1 cellular context compared by ENCODE assay signal in the genomic region with DNA sequence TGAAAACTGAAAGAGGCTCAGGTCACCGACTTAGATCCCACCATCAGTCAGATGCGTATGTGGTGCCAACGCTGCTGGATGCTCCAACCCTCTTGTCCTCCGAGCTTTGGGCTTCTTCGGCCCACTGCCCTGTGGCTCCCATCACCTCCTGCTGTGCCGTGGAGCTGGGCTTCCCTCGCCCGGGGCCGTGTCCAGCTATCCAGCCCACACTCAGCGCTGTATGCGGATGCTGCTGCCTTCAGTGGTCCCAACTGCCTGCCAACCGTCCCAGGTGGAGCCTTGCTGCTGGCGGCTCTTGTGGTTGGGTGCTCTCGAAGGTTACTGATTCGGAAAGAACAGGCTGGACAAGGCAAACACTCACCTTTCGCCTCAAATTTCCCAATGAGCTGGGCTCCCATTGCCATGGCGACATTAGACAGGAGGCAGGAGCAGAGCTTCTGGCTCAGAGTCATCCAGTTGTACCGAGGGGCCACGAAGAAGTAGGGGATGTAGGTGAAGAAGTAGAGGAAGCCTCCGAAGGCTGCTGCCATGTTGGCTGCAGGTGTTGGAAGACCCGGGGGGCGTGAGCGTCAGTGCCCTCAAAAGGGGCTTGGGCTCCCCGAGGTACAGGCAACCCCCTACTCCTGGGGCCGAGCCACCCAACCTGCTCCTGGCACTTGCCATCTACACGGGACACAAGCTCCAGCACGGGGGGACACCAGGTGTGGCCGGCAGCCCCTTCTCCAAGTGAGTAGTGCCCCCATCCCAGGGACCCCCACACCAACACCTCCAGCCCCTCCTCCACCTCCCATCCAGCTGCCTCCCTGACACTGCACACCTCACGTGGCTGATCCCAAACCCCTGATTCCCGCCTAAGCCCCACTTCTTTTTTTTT.
TF ChIP-seq lines count a peak whose summit lies in the region.

No MANE protein-coding gene starts in this region.

TF ChIP-seq in K562, 482 proteins besides CTCF, POLR2A, EP300 and RAD21:
- no peak for TF ChIP-seq MEF2A (IDR thresholded peaks at IDR 0.05; ENCODE audit: control insufficient read depth, low read depth, low read length)
- no peak for TF ChIP-seq POLR2AphosphoS5 (IDR thresholded peaks at IDR 0.05; ENCODE audit: control insufficient read depth, insufficient read depth, low read depth, low read length)
- no peak for TF ChIP-seq CREB1 (IDR thresholded peaks at IDR 0.05)
- TF ChIP-seq CREB1 (CRISPR knock-in tag; IDR thresholded peaks at IDR 0.05) = no peak
- TF ChIP-seq RFX1 (IDR thresholded peaks at IDR 0.05) = peak; percentile 27; the same call in 1 of the 2 replicates
